ENCODE assay signal across 8 cellular contexts in genomic region chr10:79444243-79445119, GRCh38. TPM values are rescaled to one million over a fixed set of nuclear protein-coding genes. Genes with fewer than 3 reads are reported as not detected.
DNase-seq lines count a peak whose midpoint lies in the region; ATAC-seq lines count a peak whose summit lies in the region.

No MANE protein-coding gene starts in this region.

- H3K27me3 ChIP-seq in BLaER1 treated with 17β-estradiol and CSF1 and Interleukin-3, amounts not matched to agents 10 nM and 100 nM = no peaks in the 10 kb centered on the region
- no peaks in the 10 kb centered on the region for H3K27me3 ChIP-seq in right cardiac atrium (ENCODE audit: control insufficient read depth, insufficient read depth)

- H3K4me2 ChIP-seq in BLaER1 treated with 17β-estradiol and CSF1 and Interleukin-3, amounts not matched to agents 10 nM and 100 nM = peak overlapping the region; percentile 89 to 99 (median 97)

- peak overlapping the region; percentile 26 to 86 (median 81); a peak in 21 of 22 replicates for H3K27ac ChIP-seq in BLaER1 treated with 17β-estradiol and CSF1 and Interleukin-3, amounts not matched to agents 10 nM and 100 nM
- peak overlapping the region; percentile 87 for H3K27ac ChIP-seq in adipose tissue (ENCODE audit: low read depth, low read length)
- peak overlapping the region; percentile 96 for H3K27ac ChIP-seq in right cardiac atrium (ENCODE audit: low read length)

- peak overlapping the region; percentile 75 to 89 (median 84) for H3K9ac ChIP-seq in BLaER1 treated with 17β-estradiol and CSF1 and Interleukin-3, amounts not matched to agents 10 nM and 100 nM

- DNase-seq in SKM-1 (lab: John Stamatoyannopoulos, UW; ENCODE audit: unreplicated experiment) = peak; percentile 62
- peak; percentile 89 to 96 (median 95) for DNase-seq in right cardiac atrium
- peak; percentile 63 for DNase-seq in retina

- H3K36me3 ChIP-seq in BLaER1 treated with 17β-estradiol and CSF1 and Interleukin-3, amounts not matched to agents 10 nM and 100 nM = peaks cover 0 to 32% (median 10%) of the 10 kb centered on the region in 11 experiments; a peak in 6 of 22 replicates

- H3K4me1 ChIP-seq in BLaER1 treated with 17β-estradiol and CSF1 and Interleukin-3, amounts not matched to agents 10 nM and 100 nM = peaks cover 27 to 83% (median 62%) of the 10 kb centered on the region in 10 experiments
- peaks cover 24% of the 10 kb centered on the region for H3K4me1 ChIP-seq in right cardiac atrium (ENCODE audit: control insufficient read depth, insufficient read depth, low read length)

- WGBS in adipose tissue, 3 donors = 0 to 1% (median 1%) methylated on average over 40 to 44 of the region's 44 CpGs
- under 1% methylated on average over 44 of the region's 44 CpGs for WGBS in right cardiac atrium

- peak; percentile 42 for ATAC-seq in GM19395 (IDR thresholded peaks at IDR 0.05; ENCODE audit: unreplicated experiment)
- peak; percentile 19 for ATAC-seq in HG03521 (IDR thresholded peaks at IDR 0.05; ENCODE audit: unreplicated experiment)
- peak; percentile 62 to 68 for ATAC-seq in right cardiac atrium
- no peak for ATAC-seq in HG02610 (IDR thresholded peaks at IDR 0.05; ENCODE audit: unreplicated experiment)

- peak overlapping the region; percentile 72 to 88 (median 81) for H3K4me3 ChIP-seq in BLaER1 treated with 17β-estradiol and CSF1 and Interleukin-3, amounts not matched to agents 10 nM and 100 nM
- peak overlapping the region; percentile 95 for H3K4me3 ChIP-seq in right cardiac atrium (ENCODE audit: low read length)

- intact Hi-C loops in right cardiac atrium (cut with DNase I) = loop anchor here (1.0 to 10.0 kb wide), 4 partner anchors 37 to 50 kb away; no protein-coding TSS in a partner anchor

- peaks cover 45 to 53% (median 52%) of the 10 kb centered on the region in 11 experiments for H4K20me1 ChIP-seq in BLaER1 treated with 17β-estradiol and CSF1 and Interleukin-3, amounts not matched to agents 10 nM and 100 nM

- no peaks in the 10 kb centered on the region for H3K9me3 ChIP-seq in BLaER1 treated with 17β-estradiol and CSF1 and Interleukin-3, amounts not matched to agents 10 nM and 100 nM (replicated peaks in 1 of 11)
- H3K9me3 ChIP-seq in right cardiac atrium (ENCODE audit: control insufficient read depth, low read length) = no peaks in the 10 kb centered on the region

RNA-seq across cellular contexts. Expression of gene ZCCHC24, which starts 0.9 kb away (rescaled TPM):
- polyA plus RNA-seq in adipose tissue (100 to 1,000 TPM in 1 of 3 donors, 10 to 100 TPM in 1, 1 to 10 TPM in 1; 7.4 to 121 (median 60.8) TPM), right cardiac atrium (31.3 TPM)
- 10 to 100 TPM; 60.4 to 75.3 (median 63.8) TPM for total RNA-seq in right cardiac atrium
